Comparison of ENCODE assay signal across 8 cellular contexts in genomic region chr9:24657387-24657786, GRCh38.
"Had no signal": no experiment of that assay in that cellular context is flagged by ENCODE, and none has a peak within 500 bp of the region (broad histone marks: within the 10 kb centered on the region; RNA-seq: fewer than 3 reads in every experiment).

No MANE protein-coding gene starts in this region.

- H3K9me3 ChIP-seq: HAP-1 had no signal

- H3K36me3 ChIP-seq: HAP-1 had no signal

- H3K4me2 ChIP-seq: GM23338, KMS-11 had no signal

- H2AFZ ChIP-seq: GM23338 had no signal

- DNase-seq: H7, HFFc6, KBM-7 had no signal

- H3K9ac ChIP-seq: KMS-11 had no signal

- ATAC-seq: GM23338, HCT116 had no signal

- H3K27ac ChIP-seq: HL-60, KMS-11 had no signal

- H3K4me3 ChIP-seq: GM23338, HAP-1 had no signal
